In genomic region chr9:136864996-136865767, GRCh38 we compare ENCODE assay signal across 8 cellular contexts. TPM values are rescaled to one million over a fixed set of nuclear protein-coding genes. Genes with fewer than 3 reads are reported as not detected.
DNase-seq lines count a peak whose midpoint lies in the region; ATAC-seq, FAIRE-seq and TF ChIP-seq lines count a peak whose summit lies in the region.

No MANE protein-coding gene starts in this region.

- H3K36me3 ChIP-seq in ectodermal cell (ENCODE audit: control insufficient read depth, insufficient read depth, low read length) = peaks cover 37% of the 10 kb centered on the region
- peaks cover 8 to 41% (median 9%) of the 10 kb centered on the region in 3 experiments for H3K36me3 ChIP-seq in naive thymus-derived CD4-positive, alpha-beta T cell (ENCODE audit: control insufficient read depth in 2 of 3, insufficient read depth in 3 of 3, low read length in 3 of 3)

- H3K27ac Mint-ChIP-seq in naive thymus-derived CD4-positive, alpha-beta T cell = peak overlapping the region; percentile 36 to 91 (median 86)

- peak overlapping the region; percentile 55 to 94 (median 87) for H3K4me3 Mint-ChIP-seq in naive thymus-derived CD4-positive, alpha-beta T cell

- no peak for ATAC-seq in naive thymus-derived CD4-positive, alpha-beta T cell
- ATAC-seq in GM18505 (IDR thresholded peaks at IDR 0.05; ENCODE audit: unreplicated experiment) = no peak

- intact Hi-C loops in naive thymus-derived CD4-positive, alpha-beta T cell (cut with micrococcal nuclease) = loop anchor here in 1 of 2 donors (5.0 kb wide), 1 partner anchor 37 kb away; no protein-coding TSS in a partner anchor

- no peak for DNase-seq in AG09309 (ENCODE audit: low read depth)
- no peak for DNase-seq in NB4 (ENCODE audit: low read depth)
- DNase-seq in naive thymus-derived CD4-positive, alpha-beta T cell = peak in 1 of 9 donors; percentile 8
- no peak for DNase-seq in NCI-H446 (lab: John Stamatoyannopoulos, UW)
- DNase-seq in stimulated activated CD8-positive, alpha-beta memory T cell treated with anti-CD3 and anti-CD28 coated beads, Interleukin-4, amount 100 ng/mL, for 48 hours = no peak
- DNase-seq in frontal cortex (ENCODE audit: low spot score in 2 of 2) = no peak

- H3K4me3 ChIP-seq in AG09309 (ENCODE audit: control insufficient read depth, low read depth, low read length) (peak overlapping the region; percentile 58), NB4 (ENCODE audit: low read depth, low read length) (peak overlapping the region; percentile 69), ectodermal cell (ENCODE audit: insufficient read depth, low read depth, low read length) (peak overlapping the region; percentile 71)
- H3K4me3 ChIP-seq in naive thymus-derived CD4-positive, alpha-beta T cell (ENCODE audit: low read length) = peak overlapping the region; percentile 52

- no peaks in the 10 kb centered on the region for H3K27me3 Mint-ChIP-seq in naive thymus-derived CD4-positive, alpha-beta T cell

- no peak for FAIRE-seq in frontal cortex (lab: Jason Lieb, UNC)

- 70 to 71% methylated on average over 11 of the region's 11 CpGs for WGBS in ectodermal cell, 2 experiments

- no peaks in the 10 kb centered on the region for H3K27me3 ChIP-seq in ectodermal cell (ENCODE audit: control insufficient read depth, insufficient read depth, low read length, poor library complexity, severe bottlenecking)
- H3K27me3 ChIP-seq in naive thymus-derived CD4-positive, alpha-beta T cell (ENCODE audit: control insufficient read depth in 2 of 2, insufficient read depth in 2 of 2, low read length in 2 of 2) = no peaks in the 10 kb centered on the region

- peaks cover 4 to 24% (median 19%) of the 10 kb centered on the region in 7 donors for H3K4me1 Mint-ChIP-seq in naive thymus-derived CD4-positive, alpha-beta T cell

- H3K36me3 Mint-ChIP-seq in naive thymus-derived CD4-positive, alpha-beta T cell = peaks cover 0 to 5% (median 3%) of the 10 kb centered on the region in 5 donors

- no peaks in the 10 kb centered on the region for H3K9me3 ChIP-seq in ectodermal cell (ENCODE audit: control insufficient read depth, low read length)
- no peaks in the 10 kb centered on the region for H3K9me3 ChIP-seq in naive thymus-derived CD4-positive, alpha-beta T cell (ENCODE audit: control insufficient read depth in 2 of 3, low read length in 3 of 3)

- H3K27ac ChIP-seq in ectodermal cell (ENCODE audit: insufficient read depth, low read depth, low read length, poor library complexity, severe bottlenecking) = no peak overlapping the region
- H3K27ac ChIP-seq in naive thymus-derived CD4-positive, alpha-beta T cell (ENCODE audit: low read depth, low read length) = peak overlapping the region; percentile 99

- H3K4me1 ChIP-seq in ectodermal cell (ENCODE audit: control insufficient read depth, insufficient read depth, low read length) = peaks cover 7% of the 10 kb centered on the region
- H3K4me1 ChIP-seq in naive thymus-derived CD4-positive, alpha-beta T cell (ENCODE audit: control insufficient read depth in 2 of 2, insufficient read depth in 2 of 2, low read length in 2 of 2) = peaks cover 7 to 8% of the 10 kb centered on the region in 2 donors

- POLR2A ChIA-PET in naive thymus-derived CD4-positive, alpha-beta T cell (lab: Charles Lee) = interaction anchor here (1.8 kb wide), 1 partner anchor 21 kb away, joined by 9 read pairs; the partner anchor contains the start of gene TRAF2

- TF ChIP-seq CTCF in AG09309 (IDR thresholded peaks at IDR 0.05; ENCODE audit: control insufficient read depth, insufficient read depth, low read depth, low read length, missing control alignments) = no peak
- TF ChIP-seq CTCF in NB4 (IDR thresholded peaks at IDR 0.05; ENCODE audit: low read depth, low read length) = no peak

- no peaks in the 10 kb centered on the region for H3K9me3 Mint-ChIP-seq in naive thymus-derived CD4-positive, alpha-beta T cell

- CTCF ChIA-PET in naive thymus-derived CD4-positive, alpha-beta T cell (lab: Charles Lee) = interaction anchor here (1.0 kb wide), 1 partner anchor 96 kb away, joined by 3 read pairs; no protein-coding TSS in a partner anchor

- no peak for TF ChIP-seq POLR2A in NB4 (IDR thresholded peaks at IDR 0.05; ENCODE audit: extremely low read depth, insufficient read length)
- TF ChIP-seq POLR2A in GM18505 (IDR thresholded peaks at IDR 0.05; ENCODE audit: borderline replicate concordance, extremely low read depth, insufficient read depth, insufficient read length) = no peak

RNA-seq across cellular contexts. Expression of gene EDF1, which starts 0.9 kb away (rescaled TPM):
- polyA plus RNA-seq in ectodermal cell (2013, experiment 1 of 4) = 272 TPM
- 264 TPM for polyA plus RNA-seq in ectodermal cell (2013, experiment 2 of 4)
- 216 TPM for polyA plus RNA-seq in ectodermal cell (2013, experiment 3 of 4)
- 254 TPM for polyA plus RNA-seq in ectodermal cell (2013, experiment 4 of 4)
- total RNA-seq in naive thymus-derived CD4-positive, alpha-beta T cell = 100 to 1,000 TPM; 224 to 369 (median 283) TPM
- 100 to 1,000 TPM; 337 to 404 TPM for polyA plus RNA-seq in naive thymus-derived CD4-positive, alpha-beta T cell
- total RNA-seq in frontal cortex = 140 TPM

RNA-seq across cellular contexts. Expression of gene MAMDC4, which starts 13.0 kb away (rescaled TPM):
- polyA plus RNA-seq in ectodermal cell (2013, experiment 1 of 4) = 7.6 TPM
- polyA plus RNA-seq in ectodermal cell (2013, experiment 2 of 4) = 8.9 TPM
- polyA plus RNA-seq in ectodermal cell (2013, experiment 3 of 4) = 5.3 TPM
- polyA plus RNA-seq in ectodermal cell (2013, experiment 4 of 4) = 7.9 TPM
- total RNA-seq in naive thymus-derived CD4-positive, alpha-beta T cell = 10 to 100 TPM in 1 of 5 experiments, 1 to 10 TPM in 4; 3.7 to 27.7 (median 6.1) TPM
- under 1 TPM in 1 of 2 donors, not detected in 1; 0.22 TPM for polyA plus RNA-seq in naive thymus-derived CD4-positive, alpha-beta T cell
- 4.1 TPM for total RNA-seq in frontal cortex

RNA-seq across cellular contexts. Expression of gene PHPT1, which starts 16.0 kb away (rescaled TPM):
- polyA plus RNA-seq in ectodermal cell (2013, experiment 1 of 4) = 180 TPM
- 167 TPM for polyA plus RNA-seq in ectodermal cell (2013, experiment 2 of 4)
- 171 TPM for polyA plus RNA-seq in ectodermal cell (2013, experiment 3 of 4)
- polyA plus RNA-seq in ectodermal cell (2013, experiment 4 of 4) = 186 TPM
- total RNA-seq in naive thymus-derived CD4-positive, alpha-beta T cell = 100 to 1,000 TPM in 1 of 5 experiments, 10 to 100 TPM in 4; 17.7 to 167 (median 27.7) TPM
- 10 to 100 TPM; 57.0 to 75.7 TPM for polyA plus RNA-seq in naive thymus-derived CD4-positive, alpha-beta T cell
- total RNA-seq in frontal cortex = 143 TPM

RNA-seq across cellular contexts. Expression of gene TRAF2, which starts 21.1 kb away (rescaled TPM):
- polyA plus RNA-seq in ectodermal cell (2013, experiment 1 of 4) = 33.0 TPM
- 30.6 TPM for polyA plus RNA-seq in ectodermal cell (2013, experiment 2 of 4)
- polyA plus RNA-seq in ectodermal cell (2013, experiment 3 of 4) = 22.2 TPM
- polyA plus RNA-seq in ectodermal cell (2013, experiment 4 of 4) = 23.9 TPM
- total RNA-seq in naive thymus-derived CD4-positive, alpha-beta T cell = 10 to 100 TPM; 14.6 to 72.8 (median 29.6) TPM
- 10 to 100 TPM; 11.9 to 29.1 TPM for polyA plus RNA-seq in naive thymus-derived CD4-positive, alpha-beta T cell
- total RNA-seq in frontal cortex = 7.3 TPM

RNA-seq across cellular contexts. Expression of gene AJM1, which starts 22.9 kb away (rescaled TPM):
- polyA plus RNA-seq in ectodermal cell (2013, experiment 1 of 4) = 1.0 TPM
- polyA plus RNA-seq in ectodermal cell (2013, experiment 2 of 4) = 1.1 TPM
- polyA plus RNA-seq in ectodermal cell (2013, experiment 3 of 4) = 1.2 TPM
- polyA plus RNA-seq in ectodermal cell (2013, experiment 4 of 4) = 1.3 TPM
- total RNA-seq in naive thymus-derived CD4-positive, alpha-beta T cell = 1 to 10 TPM in 3 of 5 experiments, under 1 TPM in 2; 0.81 to 7.5 (median 1.8) TPM
- polyA plus RNA-seq in naive thymus-derived CD4-positive, alpha-beta T cell = under 1 TPM in 1 of 2 donors, not detected in 1; 0.04 TPM
- total RNA-seq in frontal cortex = 0.82 TPM
